In genomic region chr1:160797861-160798273, GRCh38 we compare ENCODE assay signal across 1 cellular context.
TF ChIP-seq lines count a peak whose summit lies in the region.

No MANE protein-coding gene starts in this region.

TF ChIP-seq in GM23338, 12 proteins besides CTCF, POLR2A, EP300 and RAD21 (continued from another document):
- TF ChIP-seq ZNF462 (CRISPR knock-in tag; IDR thresholded peaks at IDR 0.05) (no peak), POLR2AphosphoS5 (IDR thresholded peaks at IDR 0.05; ENCODE audit: low read depth) (no peak), NANOG (IDR thresholded peaks at IDR 0.05; ENCODE audit: borderline replicate concordance) (no peak), CREB1 (CRISPR knock-in tag; IDR thresholded peaks at IDR 0.05; ENCODE audit: low read depth) (no peak), ZNF114 (CRISPR knock-in tag; IDR thresholded peaks at IDR 0.05) (no peak), REST (IDR thresholded peaks at IDR 0.05; ENCODE audit: unreplicated experiment) (no peak)
